In genomic region chr5:158715592-158715991, GRCh38 we compare ENCODE assay signal across 28 cellular contexts.
"Had no signal": no experiment of that assay in that cellular context is flagged by ENCODE, and none has a peak within 500 bp of the region (broad histone marks: within the 10 kb centered on the region; RNA-seq: fewer than 3 reads in every experiment).

No MANE protein-coding gene starts in this region.

- ATAC-seq: activated T-cell treated with anti-CD3 and anti-CD28 coated beads, Interleukin-2, amount 50 U/mL, for 4 hours; activated T-helper 17 cell treated with anti-CD3 and anti-CD28 coated beads, Interleukin-2, amount 50 U/mL, for 72 hours; gastroesophageal sphincter; heart right ventricle; WTC11 had no signal

- H3K36me3 ChIP-seq: colonic mucosa had no signal

- H3K27me3 ChIP-seq: colonic mucosa, esophagus squamous epithelium, gastroesophageal sphincter, heart right ventricle had no signal

- FAIRE-seq: astrocyte, endometrium, endothelial cell of umbilical vein had no signal

- H3K4me1 ChIP-seq: colonic mucosa, esophagus squamous epithelium, gastroesophageal sphincter had no signal

- H3K4me3 ChIP-seq: colonic mucosa, esophagus squamous epithelium, gastroesophageal sphincter, heart right ventricle had no signal

- H3K9me3 ChIP-seq: colonic mucosa, esophagus squamous epithelium, gastroesophageal sphincter, heart right ventricle had no signal

- DNase-seq: activated CD4-positive, alpha-beta memory T cell treated with anti-CD3 and anti-CD28 coated beads, Interleukin-2, amount 10 ng/mL, durations not matched to agents 7 days and 5 days; activated CD4-positive, alpha-beta T cell treated with anti-CD3 and anti-CD28 coated beads for 1 hour; activated CD4-positive, alpha-beta T cell treated with anti-CD3 and anti-CD28 coated beads for 4 hours; activated CD4-positive, alpha-beta T cell treated with anti-CD3 and anti-CD28 coated beads, Interleukin-2, amount 10 ng/mL, durations not matched to agents 7 days and 5 days; activated CD4-positive, alpha-beta T cell treated with anti-CD3 and anti-CD28 coated beads, Interleukin-2, amount 50 U/mL, for 4 hours; activated CD8-positive, alpha-beta memory T cell treated with anti-CD3 and anti-CD28 coated beads, Interleukin-2, amount 50 U/mL, for 48 hours; activated effector memory CD4-positive, alpha-beta T cell treated with Interleukin-2 at 50 U/mL for 16 hours; activated gamma-delta T cell treated with Interleukin-2 at 50 U/mL for 16 hours; activated naive CD4-positive, alpha-beta T cell treated with anti-CD3 and anti-CD28 coated beads, Interleukin-2, amount 50 U/mL, for 16 hours; activated naive CD4-positive, alpha-beta T cell treated with Interleukin-2 at 50 U/mL for 16 hours; activated T-cell treated with anti-CD3 and anti-CD28 coated beads, Interleukin-2, amount 50 U/mL, for 4 hours; amniotic stem cell; anterior cingulate cortex; caudate nucleus; colonic mucosa; effector CD8-positive, alpha-beta T cell; esophagus squamous epithelium; foreskin melanocyte; heart right ventricle; T-helper 2 cell had no signal

- H3K27ac ChIP-seq: colonic mucosa, epithelial cell of prostate, esophagus squamous epithelium, gastroesophageal sphincter, heart right ventricle, VCaP had no signal
